In the genomic region with DNA sequence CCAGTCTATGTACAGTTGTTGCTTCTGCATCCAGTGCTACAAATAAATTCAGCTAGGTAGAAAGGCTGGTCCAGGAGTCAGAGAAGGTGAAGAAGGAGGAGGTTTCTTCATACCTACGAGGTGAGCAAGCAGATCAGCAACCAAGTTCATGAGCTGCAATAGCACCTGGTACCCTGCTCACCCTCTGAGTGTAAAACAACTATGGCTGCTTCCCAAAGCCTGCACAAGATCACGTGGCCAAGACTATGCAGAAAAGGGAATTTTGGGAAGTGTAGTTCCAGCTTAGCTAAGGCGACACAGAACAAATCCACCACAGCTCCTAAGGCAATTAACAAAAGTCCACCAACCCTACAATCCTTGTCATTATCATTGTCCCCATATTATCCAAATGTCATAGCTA, we compare ENCODE assay signal across 16 cellular contexts.
A peak's percentile ranks its signal among the peaks of the same experiment; 100 is the strongest.
DNase-seq lines count a peak whose midpoint lies in the region; ATAC-seq, FAIRE-seq and TF ChIP-seq lines count a peak whose summit lies in the region.
"Had no signal": no experiment of that assay in that cellular context is flagged by ENCODE, and none has a peak within 500 bp of the region (broad histone marks: within the 10 kb centered on the region; RNA-seq: fewer than 3 reads in every experiment).

No MANE protein-coding gene starts in this region.

- peaks cover 10% of the 10 kb centered on the region for H3K27me3 Mint-ChIP-seq in neural progenitor cell (ENCODE audit: insufficient read depth, low read depth)

- SMC1A ChIA-PET in GM12878 (lab: Charles Lee; ENCODE audit: uncharacterized antibody, unreplicated experiment): no interaction called here

- CTCF ChIA-PET in A549 (lab: Yijun Ruan, JAX): interaction anchor here (0.5 kb wide), 1 partner anchor 10 kb away, joined by 3 read pairs; no protein-coding TSS in a partner anchor
- CTCF ChIA-PET in GM12878 (lab: Yijun Ruan, JAX): no interaction called here

- peaks cover 3% of the 10 kb centered on the region for H3K36me3 Mint-ChIP-seq in neural progenitor cell
- H3K36me3 Mint-ChIP-seq in stimulated activated effector memory CD8-positive, alpha-beta T cell treated with anti-CD3 and anti-CD28 coated beads, Interleukin-12 subunit alpha, Interleukin-12 subunit beta, amount 100 ng/mL, for 72 hours: no peaks in the 10 kb centered on the region
- H3K36me3 Mint-ChIP-seq: CD8-positive, alpha-beta T cell had no signal

- no peaks in the 10 kb centered on the region for H4K20me1 ChIP-seq in Karpas-422 (ENCODE audit: insufficient read depth, low read depth, low read length)
- H4K20me1 ChIP-seq in GM12878 (ENCODE audit: control insufficient read depth, insufficient read depth): no peaks in the 10 kb centered on the region
- H4K20me1 ChIP-seq in neural progenitor cell (ENCODE audit: low read depth): no peaks in the 10 kb centered on the region

- RAD21 ChIA-PET in GM12878 (lab: Charles Lee; ENCODE audit: unreplicated experiment): no interaction called here

- POLR2A ChIA-PET in A549 (lab: Yijun Ruan, JAX): no interaction called here
- POLR2A ChIA-PET in GM12878 (lab: Charles Lee): no interaction called here

- in situ Hi-C loops in GM12878 (cut with MboI) (no loop called here), transverse colon (cut with MboI; ENCODE audit: low pct_ligation_motif_present in 1 of 4, low pct_unique_long_range_greater_than_20kb in 1 of 4, low sequenced_read_pairs in 3 of 4) (no loop called here)

- 0 out of 3 replicates have a peak overlapping the region, but pooled peaks have one; percentile 8 for H3K4me2 ChIP-seq in A549
- H3K4me2 ChIP-seq in Karpas-422 (ENCODE audit: low read depth, low read length, poor library complexity, severe bottlenecking): peak overlapping the region; percentile 36
- no peak overlapping the region for H3K4me2 ChIP-seq in GM12878 (ENCODE audit: control insufficient read depth, insufficient read depth)
- H3K4me2 ChIP-seq in neural progenitor cell: no peak overlapping the region

- TF ChIP-seq EP300 in A549 (IDR thresholded peaks at IDR 0.05): no peak
- no peak for TF ChIP-seq EP300 in GM12878 (IDR thresholded peaks at IDR 0.05; ENCODE audit: borderline replicate concordance in 1 of 2, control insufficient read depth in 1 of 2, low read depth in 2 of 2, low read length in 2 of 2)
- TF ChIP-seq EP300 in transverse colon (IDR thresholded peaks at IDR 0.05; ENCODE audit: low read depth): no peak

- no peaks in the 10 kb centered on the region for H3K79me2 ChIP-seq in Karpas-422 (ENCODE audit: low read length)
- no peaks in the 10 kb centered on the region for H3K79me2 ChIP-seq in GM12878 (ENCODE audit: control insufficient read depth, insufficient read depth, low read length)
- no peaks in the 10 kb centered on the region for H3K79me2 ChIP-seq in neural progenitor cell (ENCODE audit: low read depth)

- H3K36me3 ChIP-seq in Karpas-422 (ENCODE audit: insufficient read depth, low read length) (no peaks in the 10 kb centered on the region), GM12878 (ENCODE audit: control insufficient read depth in 2 of 2, insufficient read depth in 2 of 2, low read length in 1 of 2) (no peaks in the 10 kb centered on the region), neural progenitor cell (no peaks in the 10 kb centered on the region), transverse colon (no peaks in the 10 kb centered on the region)
- H3K36me3 ChIP-seq: Peyer's patch had no signal

- no peaks in the 10 kb centered on the region for H3K9me2 ChIP-seq in Karpas-422 (replicated peaks; ENCODE audit: insufficient read depth, low read length)

- TF ChIP-seq CTCF in A549 (IDR thresholded peaks at IDR 0.05) (no peak), GM12878 (IDR thresholded peaks at IDR 0.05 in 2 of 3, conservative IDR thresholded peaks at IDR 0.05 in 1 of 3; ENCODE audit: control insufficient read depth in 2 of 3, extremely low read depth in 1 of 3, insufficient read depth in 1 of 3, low read depth in 3 of 3, low read length in 3 of 3) (no peak), neural progenitor cell (IDR thresholded peaks at IDR 0.05) (no peak), foreskin keratinocyte (conservative IDR thresholded peaks at IDR 0.05) (no peak), transverse colon (IDR thresholded peaks at IDR 0.05) (no peak)

- H3K4me1 ChIP-seq in A549: no peaks in the 10 kb centered on the region
- peaks cover 35% of the 10 kb centered on the region for H3K4me1 ChIP-seq in Karpas-422 (ENCODE audit: low read length)
- no peaks in the 10 kb centered on the region for H3K4me1 ChIP-seq in GM12878 (ENCODE audit: control insufficient read depth, insufficient read depth, low read length)
- peaks cover 3% of the 10 kb centered on the region for H3K4me1 ChIP-seq in neural progenitor cell
- no peaks in the 10 kb centered on the region for H3K4me1 ChIP-seq in foreskin keratinocyte
- H3K4me1 ChIP-seq in transverse colon: no peaks in the 10 kb centered on the region
- H3K4me1 ChIP-seq: Peyer's patch had no signal

- H3K27ac ChIP-seq in A549 (no peak overlapping the region), Karpas-422 (ENCODE audit: low read length) (no peak overlapping the region), GM12878 (ENCODE audit: control insufficient read depth, insufficient read depth) (no peak overlapping the region), neural progenitor cell (no peak overlapping the region), foreskin keratinocyte (no peak overlapping the region), transverse colon (no peak overlapping the region)
- H3K27ac ChIP-seq: GM23248, Peyer's patch had no signal

- BruUV-seq in GM12878 (replicated peaks; lab: Mats Ljungman, UMichigan): no TSS peak

- H3K4me3 ChIP-seq in A549 (no peak overlapping the region), Karpas-422 (ENCODE audit: low read length) (no peak overlapping the region), GM12878 (no peak overlapping the region), neural progenitor cell (no peak overlapping the region), transverse colon (no peak overlapping the region)
- H3K4me3 ChIP-seq: GM23248, Peyer's patch had no signal

- H2AFZ ChIP-seq in Karpas-422 (ENCODE audit: low read length): peak overlapping the region; percentile 14; the same call in 1 of the 2 replicates
- H2AFZ ChIP-seq in GM12878 (ENCODE audit: control insufficient read depth, low read depth, low read length): no peak overlapping the region
- peak overlapping the region; percentile 72 for H2AFZ ChIP-seq in neural progenitor cell (replicated peaks)
- H2AFZ ChIP-seq: GM23248 had no signal

- H3K4me3 Mint-ChIP-seq in neural progenitor cell: peak overlapping the region; percentile 36
- no peak overlapping the region for H3K4me3 Mint-ChIP-seq in stimulated activated effector memory CD8-positive, alpha-beta T cell treated with anti-CD3 and anti-CD28 coated beads, Interleukin-12 subunit alpha, Interleukin-12 subunit beta, amount 100 ng/mL, for 72 hours
- H3K4me3 Mint-ChIP-seq: CD8-positive, alpha-beta T cell had no signal

- no peak; a peak in 2 of 6 replicates for ATAC-seq in A549
- ATAC-seq in GM12878: no peak
- no peak for ATAC-seq in foreskin keratinocyte
- ATAC-seq in stimulated activated effector memory CD8-positive, alpha-beta T cell treated with anti-CD3 and anti-CD28 coated beads, Interleukin-12 subunit alpha, Interleukin-12 subunit beta, amount 100 ng/mL, for 72 hours: no peak
- ATAC-seq: CD8-positive, alpha-beta T cell had no signal

- DNase-seq in A549 (ENCODE audit: low read depth in 1 of 2, low spot score in 1 of 2) (peak in 1 of 2 experiments; percentile 15), Karpas-422 (no peak), GM12878 (ENCODE audit: low read depth, low spot score) (no peak), neural progenitor cell (ENCODE audit: low spot score) (no peak), foreskin keratinocyte (no peak), transverse colon (no peak)
- no peak for DNase-seq in stimulated activated effector memory CD8-positive, alpha-beta T cell treated with anti-CD3 and anti-CD28 coated beads, Interleukin-12 subunit alpha, Interleukin-12 subunit beta, amount 100 ng/mL, for 72 hours (ENCODE audit: low spot score in 2 of 2)
- DNase-seq: CD8-positive, alpha-beta T cell; GM23248; NCI-H1417; NCI-H2029 treated with DMSO at 0.1 percent for 48 hours; NCI-H345; NCI-H526 treated with DMSO at 0.1 percent for 48 hours; Peyer's patch; Right ventricle myocardium superior had no signal

- peaks cover 3% of the 10 kb centered on the region for H3F3A ChIP-seq in neural progenitor cell (ENCODE audit: low read depth)

- H3K9ac ChIP-seq in Karpas-422 (ENCODE audit: low read length): no peak overlapping the region
- no peak overlapping the region for H3K9ac ChIP-seq in GM12878 (ENCODE audit: control insufficient read depth, insufficient read depth, low read length)
- no peak overlapping the region for H3K9ac ChIP-seq in neural progenitor cell
- H3K9ac ChIP-seq: GM23248 had no signal

- FAIRE-seq in A549 (lab: Jason Lieb, UNC) (no peak), GM12878 (lab: Jason Lieb, UNC) (no peak)
- FAIRE-seq: D721Med had no signal

- H3K27ac Mint-ChIP-seq in neural progenitor cell: peak overlapping the region; percentile 70
- H3K27ac Mint-ChIP-seq in stimulated activated effector memory CD8-positive, alpha-beta T cell treated with anti-CD3 and anti-CD28 coated beads, Interleukin-12 subunit alpha, Interleukin-12 subunit beta, amount 100 ng/mL, for 72 hours: no peak overlapping the region
- H3K27ac Mint-ChIP-seq: CD8-positive, alpha-beta T cell had no signal

- peaks cover 28% of the 10 kb centered on the region for H3K4me1 Mint-ChIP-seq in neural progenitor cell
- no peaks in the 10 kb centered on the region for H3K4me1 Mint-ChIP-seq in stimulated activated effector memory CD8-positive, alpha-beta T cell treated with anti-CD3 and anti-CD28 coated beads, Interleukin-12 subunit alpha, Interleukin-12 subunit beta, amount 100 ng/mL, for 72 hours

- TF ChIP-seq RAD21 in A549 (conservative IDR thresholded peaks at IDR 0.05 in 1 of 2, IDR thresholded peaks at IDR 0.05 in 1 of 2) (no peak), GM12878 (IDR thresholded peaks at IDR 0.05; ENCODE audit: insufficient read depth, low read depth, low read length) (no peak)

- H3K9me3 ChIP-seq in A549 (no peaks in the 10 kb centered on the region), Karpas-422 (ENCODE audit: low read length) (peaks cover 6% of the 10 kb centered on the region; the same call in 1 of the 2 replicates), GM12878 (replicated peaks; ENCODE audit: control insufficient read depth, insufficient read depth, low read length) (peaks cover 2% of the 10 kb centered on the region; the same call in 1 of the 3 replicates), neural progenitor cell (ENCODE audit: low read depth) (no peaks in the 10 kb centered on the region), transverse colon (no peaks in the 10 kb centered on the region)
- H3K9me3 ChIP-seq: Peyer's patch had no signal

- peaks cover 16% of the 10 kb centered on the region for H3K9me3 Mint-ChIP-seq in neural progenitor cell
- H3K9me3 Mint-ChIP-seq in stimulated activated effector memory CD8-positive, alpha-beta T cell treated with anti-CD3 and anti-CD28 coated beads, Interleukin-12 subunit alpha, Interleukin-12 subunit beta, amount 100 ng/mL, for 72 hours: peaks cover 6% of the 10 kb centered on the region

- no peaks in the 10 kb centered on the region for H3K27me3 ChIP-seq in Karpas-422 (ENCODE audit: low read length)
- H3K27me3 ChIP-seq in GM12878 (replicated peaks in 1 of 2; ENCODE audit: control insufficient read depth in 2 of 2, insufficient read depth in 2 of 2, low read length in 1 of 2): no peaks in the 10 kb centered on the region
- H3K27me3 ChIP-seq in neural progenitor cell: peaks cover 10% of the 10 kb centered on the region
- no peaks in the 10 kb centered on the region for H3K27me3 ChIP-seq in foreskin keratinocyte
- no peaks in the 10 kb centered on the region for H3K27me3 ChIP-seq in transverse colon
- H3K27me3 ChIP-seq: Peyer's patch had no signal

- WGBS in A549 (ENCODE audit: missing lambda C conversion rate): 13% methylated on average over 3 of the region's 3 CpGs
- 14% methylated on average over 3 of the region's 3 CpGs for WGBS in GM12878 (ENCODE audit: insufficient coverage, insufficient replicate concordance, low lambda C conversion rate, missing lambda C conversion rate)
- 52 to 65% methylated on average over 2 to 3 of the region's 3 CpGs for WGBS in transverse colon (ENCODE audit: low coverage in 1 of 2), 2 donors

- TF ChIP-seq POLR2A in A549 (IDR thresholded peaks at IDR 0.05; ENCODE audit: low read length) (no peak), GM12878 (IDR thresholded peaks at IDR 0.05; ENCODE audit: low read depth, low read length) (no peak), transverse colon (IDR thresholded peaks at IDR 0.05) (no peak)

- intact Hi-C loops in GM12878 (cut with micrococcal nuclease; ENCODE audit: unreplicated experiment) (no loop called here), transverse colon (cut with DNase I; ENCODE audit: low total_unique reads) (no loop called here)

Comparison
In these comparisons a context has a peak if more than half of its experiments do, and no peak if none do; other contexts are left out.
1. H3K4me2 ChIP-seq: peak in A549 (single experiment) and Karpas-422 (single experiment); none in GM12878 (single experiment) and neural progenitor cell (single experiment).
2. Of the 24 proteins assayed by ChIP-seq in both GM12878 and A549: peak only in GM12878: none; only in A549: USF2; in both: none; in neither: 23.